In the genomic region with DNA sequence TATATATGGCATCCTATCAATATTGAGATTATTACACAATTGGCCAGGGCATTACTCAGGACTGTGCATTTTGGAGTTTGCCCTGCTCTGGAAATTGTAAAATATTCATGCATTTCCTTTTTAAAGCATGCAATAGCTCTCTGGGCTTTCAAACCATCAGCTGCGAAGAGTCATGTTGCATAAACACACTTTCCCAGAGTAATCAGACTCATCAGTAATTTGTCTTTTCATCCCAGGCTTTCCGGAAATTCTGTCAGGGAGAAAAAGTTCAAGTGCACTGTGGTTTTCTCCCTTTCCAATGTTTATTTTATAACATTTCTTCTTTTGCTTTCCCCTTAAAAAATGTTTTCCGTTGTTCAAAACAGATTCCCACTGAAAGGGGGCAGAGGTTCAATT, we compare ENCODE assay signal across 11 cellular contexts. TPM values are rescaled to one million over a fixed set of nuclear protein-coding genes. Genes with fewer than 3 reads are reported as not detected.
A peak's percentile ranks its signal among the peaks of the same experiment; 100 is the strongest.
DNase-seq lines count a peak whose midpoint lies in the region; ATAC-seq and TF ChIP-seq lines count a peak whose summit lies in the region.
"Had no signal": no experiment of that assay in that cellular context is flagged by ENCODE, and none has a peak within 500 bp of the region (broad histone marks: within the 10 kb centered on the region; RNA-seq: fewer than 3 reads in every experiment).

No MANE protein-coding gene starts in this region.

- H3K4me3 Mint-ChIP-seq in GM23338: no peak overlapping the region
- H3K4me3 Mint-ChIP-seq in CD14-positive monocyte: no peak overlapping the region
- H3K4me3 Mint-ChIP-seq: activated T-cell treated with anti-CD3 and anti-CD28 coated beads, Interleukin-2, amount 50 U/mL, for 24 hours; central memory CD8-positive, alpha-beta T cell; stimulated activated effector memory CD8-positive, alpha-beta T cell treated with anti-CD3 and anti-CD28 coated beads, Interleukin-12 subunit alpha, Interleukin-12 subunit beta, amount 100 ng/mL, for 72 hours had no signal

- H3K36me3 Mint-ChIP-seq in GM23338 (ENCODE audit: low read depth) (no peaks in the 10 kb centered on the region), CD14-positive monocyte (no peaks in the 10 kb centered on the region)
- H3K36me3 Mint-ChIP-seq: stimulated activated effector memory CD8-positive, alpha-beta T cell treated with anti-CD3 and anti-CD28 coated beads, Interleukin-12 subunit alpha, Interleukin-12 subunit beta, amount 100 ng/mL, for 72 hours had no signal

- H3K79me2 ChIP-seq in GM23338 (replicated peaks; ENCODE audit: insufficient read depth): no peaks in the 10 kb centered on the region

- H3K4me1 Mint-ChIP-seq in GM23338 (peaks cover 13% of the 10 kb centered on the region; the same call in 2 of the 3 replicates), CD14-positive monocyte (no peaks in the 10 kb centered on the region)
- H3K4me1 Mint-ChIP-seq: central memory CD8-positive, alpha-beta T cell; stimulated activated effector memory CD8-positive, alpha-beta T cell treated with anti-CD3 and anti-CD28 coated beads, Interleukin-12 subunit alpha, Interleukin-12 subunit beta, amount 100 ng/mL, for 72 hours had no signal

- no peaks in the 10 kb centered on the region for H3K4me1 ChIP-seq in GM23338 (ENCODE audit: insufficient read depth)

- H3K36me3 ChIP-seq in GM23338 (ENCODE audit: insufficient read depth): no peaks in the 10 kb centered on the region

- no peak for ATAC-seq in GM23338
- ATAC-seq: stimulated activated effector memory CD8-positive, alpha-beta T cell treated with anti-CD3 and anti-CD28 coated beads, Interleukin-12 subunit alpha, Interleukin-12 subunit beta, amount 100 ng/mL, for 72 hours had no signal

- H2AFZ ChIP-seq in GM23338: no peak overlapping the region

- H3K4me2 ChIP-seq in GM23338: no peak overlapping the region

- H3F3A ChIP-seq in GM23338 (replicated peaks; ENCODE audit: low read depth): no peaks in the 10 kb centered on the region

- H3K27me3 ChIP-seq in GM23338 (ENCODE audit: insufficient read depth): no peaks in the 10 kb centered on the region

- H3K27ac Mint-ChIP-seq in GM23338 (no peak overlapping the region), CD14-positive monocyte (no peak overlapping the region)
- H3K27ac Mint-ChIP-seq: activated T-cell treated with anti-CD3 and anti-CD28 coated beads, Interleukin-2, amount 50 U/mL, for 24 hours; stimulated activated effector memory CD8-positive, alpha-beta T cell treated with anti-CD3 and anti-CD28 coated beads, Interleukin-12 subunit alpha, Interleukin-12 subunit beta, amount 100 ng/mL, for 72 hours had no signal

- H3K27ac ChIP-seq in GM23338 (ENCODE audit: low read depth): no peak overlapping the region

- H3K4me3 ChIP-seq in foreskin fibroblast (ENCODE audit: low read depth in 1 of 2, low read length in 2 of 2) (peak overlapping the region in 1 of 2 donors; percentile 12), GM23338 (no peak overlapping the region)

- intact Hi-C loops in CD14-positive monocyte (cut with micrococcal nuclease): no loop called here

- H3K27me3 Mint-ChIP-seq in GM23338 (ENCODE audit: insufficient read depth, low read depth, poor library complexity) (peaks cover 2% of the 10 kb centered on the region), CD14-positive monocyte (ENCODE audit: low read depth in 3 of 3) (peaks cover 0 to 4% (median under 1%) of the 10 kb centered on the region in 3 donors)
- H3K27me3 Mint-ChIP-seq: activated T-cell treated with anti-CD3 and anti-CD28 coated beads, Interleukin-2, amount 50 U/mL, for 24 hours had no signal

- no peaks in the 10 kb centered on the region for H3K9me2 ChIP-seq in GM23338 (ENCODE audit: insufficient read depth)

- no peak for TF ChIP-seq CTCF in foreskin fibroblast (IDR thresholded peaks at IDR 0.05; ENCODE audit: low read depth, low read length)
- TF ChIP-seq CTCF in GM23338 (conservative IDR thresholded peaks at IDR 0.05; ENCODE audit: low read depth in 2 of 2): no peak
- no peak for TF ChIP-seq CTCF in CD14-positive monocyte (IDR thresholded peaks at IDR 0.05)

- DNase-seq in GM04504 (ENCODE audit: low read depth) (peak; percentile 50), RPMI8226 (peak; percentile 15), foreskin fibroblast (peak; percentile 48 to 65), smooth muscle cell of the brain vasculature (ENCODE audit: low read depth, low spot score) (peak; percentile 67), NCI-H524 (lab: John Stamatoyannopoulos, UW) (no peak), GM23338 (ENCODE audit: low spot score) (no peak), CD14-positive monocyte (ENCODE audit: low spot score) (no peak)
- DNase-seq: activated T-cell treated with anti-CD3 and anti-CD28 coated beads, Interleukin-2, amount 50 U/mL, for 24 hours; stimulated activated CD4-positive, alpha-beta T cell treated with anti-CD3 and anti-CD28 coated beads, Interleukin-12 subunit alpha, Interleukin-12 subunit beta, amount 100 ng/mL, for 4 hours had no signal

- H3K9me3 Mint-ChIP-seq in GM23338 (no peaks in the 10 kb centered on the region), CD14-positive monocyte (no peaks in the 10 kb centered on the region)
- H3K9me3 Mint-ChIP-seq: activated T-cell treated with anti-CD3 and anti-CD28 coated beads, Interleukin-2, amount 50 U/mL, for 24 hours; central memory CD8-positive, alpha-beta T cell; stimulated activated effector memory CD8-positive, alpha-beta T cell treated with anti-CD3 and anti-CD28 coated beads, Interleukin-12 subunit alpha, Interleukin-12 subunit beta, amount 100 ng/mL, for 72 hours had no signal

- H4K20me1 ChIP-seq in GM23338 (replicated peaks; ENCODE audit: insufficient read depth): no peaks in the 10 kb centered on the region

TF ChIP-seq in GM23338, 12 proteins besides CTCF, POLR2A, EP300 and RAD21:
- TF ChIP-seq NANOG (IDR thresholded peaks at IDR 0.05; ENCODE audit: borderline replicate concordance) (no peak), EZH2phosphoT487 (IDR thresholded peaks at IDR 0.05; ENCODE audit: unreplicated experiment) (no peak), ZNF331 (CRISPR knock-in tag; IDR thresholded peaks at IDR 0.05; ENCODE audit: low read depth) (no peak), STAT1 (IDR thresholded peaks at IDR 0.05; ENCODE audit: unreplicated experiment) (no peak), ZNF114 (CRISPR knock-in tag; IDR thresholded peaks at IDR 0.05) (no peak), POLR2AphosphoS5 (IDR thresholded peaks at IDR 0.05; ENCODE audit: low read depth) (no peak)

RNA-seq across cellular contexts. Expression of gene FHL2, which starts 38.9 kb away (rescaled TPM):
- 30.9 and 35.7 TPM in 2 replicates for total RNA-seq in GM23338 (2014; rRNA removed; shearing (Covaris generic))
- polyA plus RNA-seq in GM23338 (2016; fragmentation: Nextera tagmentation; extraction: Ambion mirVana) (27.2 and 29.0 TPM in 2 replicates), CD14-positive monocyte (under 1 TPM; 0.03 TPM)

Comparison
In these comparisons a context has a peak if more than half of its experiments do, and no peak if none do; other contexts are left out.
1. DNase-seq: peak in GM04504 (single experiment), RPMI8226 (single experiment), foreskin fibroblast (2 of 2) and smooth muscle cell of the brain vasculature (single experiment); none in NCI-H524 (0 of 2), GM23338 (single experiment) and CD14-positive monocyte (single experiment).
2. RNA of gene FHL2, which starts 38.9 kb away (polyA plus RNA-seq): 27.2 to 29.0 TPM in GM23338; 0.03 TPM in CD14-positive monocyte; every median in the first group is over 10 times any median in the second.